ENCODE assay signal across 24 cellular contexts in the genomic region with DNA sequence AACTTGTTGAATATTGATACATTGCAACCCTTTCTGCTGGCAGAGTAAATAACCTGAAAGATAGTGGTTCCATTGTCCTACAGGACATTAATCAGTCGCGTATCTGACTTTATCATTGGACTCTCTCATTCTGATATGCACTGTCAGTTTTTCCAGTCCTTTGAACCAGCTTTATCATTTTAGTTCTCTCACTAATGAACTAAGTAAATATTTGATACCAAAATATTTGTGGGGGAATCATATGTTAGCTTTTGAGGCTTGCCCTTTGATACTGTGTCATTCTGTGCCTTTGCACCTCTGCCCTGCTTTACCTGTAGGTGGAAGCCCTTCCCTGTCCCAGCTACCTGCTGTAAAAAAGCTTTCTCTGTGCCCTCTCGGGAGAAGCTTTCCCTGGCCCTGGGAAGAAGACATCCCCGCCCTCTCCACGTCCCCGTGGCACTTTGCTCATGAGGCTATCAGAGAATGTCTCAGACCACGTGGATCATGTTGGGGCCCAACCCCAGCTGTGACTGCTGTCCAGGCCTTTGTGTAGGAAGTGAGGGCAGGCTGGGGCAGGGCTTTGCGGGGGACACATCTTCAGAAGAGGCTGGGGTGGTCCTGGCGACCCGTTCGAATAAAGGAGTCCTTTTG.
"Had no signal": no experiment of that assay in that cellular context is flagged by ENCODE, and none has a peak within 500 bp of the region (broad histone marks: within the 10 kb centered on the region; RNA-seq: fewer than 3 reads in every experiment).

No MANE protein-coding gene starts in this region.

- H3K4me1 Mint-ChIP-seq: activated naive CD4-positive, alpha-beta T cell treated with anti-CD3 and anti-CD28 coated beads, Interleukin-2, amount 50 U/mL, for 24 hours had no signal

- H3K27ac ChIP-seq: foreskin keratinocyte, left lung, thyroid gland had no signal

- H3K9me3 Mint-ChIP-seq: natural killer cell treated with Interleukin-12 subunit alpha and Interleukin-12 subunit beta and Interleukin-15 and Interleukin-18, amount 100 ng/mL, for 72 hours had no signal

- H3K27me3 ChIP-seq: left lung, thyroid gland had no signal

- H3K4me1 ChIP-seq: foreskin keratinocyte, left lung, thyroid gland had no signal

- FAIRE-seq: endometrium, kidney had no signal

- H3K9me3 ChIP-seq: thyroid gland had no signal

- H3K27ac Mint-ChIP-seq: activated naive CD4-positive, alpha-beta T cell treated with anti-CD3 and anti-CD28 coated beads, Interleukin-2, amount 50 U/mL, for 24 hours; brain; dendritic cell treated with granulocyte-macrophage colony-stimulating factor and Interleukin-4, amounts not matched to agents 40 ng/mL and 50 ng/mL, for 4 days; natural killer cell treated with Interleukin-12 subunit alpha and Interleukin-12 subunit beta and Interleukin-15 and Interleukin-18, amount 100 ng/mL, for 72 hours; stimulated activated naive CD8-positive, alpha-beta T cell treated with anti-CD3 and anti-CD28 coated beads, Interleukin-15, Interleukin-2, amounts not matched to agents 100 ng/mL and 50 ng/mL, for 24 hours had no signal

- H3K36me3 ChIP-seq: left lung, thyroid gland had no signal

- DNase-seq: activated CD4-positive, alpha-beta T cell treated with anti-CD3 and anti-CD28 coated beads for 1 hour; activated CD4-positive, alpha-beta T cell treated with anti-CD3 and anti-CD28 coated beads, Interleukin-2, amount 50 U/mL, for 1 hour; activated gamma-delta T cell treated with Interleukin-2 at 50 U/mL for 16 hours; activated T-cell treated with anti-CD3 and anti-CD28 coated beads, Interleukin-2, amount 50 U/mL, for 1 hour; aorta; caudate nucleus; effector CD4-positive, alpha-beta T cell; foreskin keratinocyte; kidney; left lung; midbrain; stimulated activated CD4-positive, alpha-beta T cell treated with anti-CD3 and anti-CD28 coated beads, Interleukin-15, amount 100 ng/mL, for 24 hours; stimulated activated CD4-positive, alpha-beta T cell treated with anti-CD3 and anti-CD28 coated beads, Interleukin-4, amount 100 ng/mL, for 1 hour; substantia nigra; T-helper 9 cell; thyroid gland had no signal

- H3K4me2 ChIP-seq: smooth muscle cell had no signal

- H3K36me3 Mint-ChIP-seq: activated naive CD4-positive, alpha-beta T cell treated with anti-CD3 and anti-CD28 coated beads, Interleukin-2, amount 50 U/mL, for 24 hours; brain; natural killer cell treated with Interleukin-12 subunit alpha and Interleukin-12 subunit beta and Interleukin-15 and Interleukin-18, amount 100 ng/mL, for 72 hours had no signal

- H3K4me3 ChIP-seq: left lung, smooth muscle cell, thyroid gland had no signal

- H3K4me3 Mint-ChIP-seq: activated naive CD4-positive, alpha-beta T cell treated with anti-CD3 and anti-CD28 coated beads, Interleukin-2, amount 50 U/mL, for 24 hours; brain; dendritic cell treated with granulocyte-macrophage colony-stimulating factor and Interleukin-4, amounts not matched to agents 40 ng/mL and 50 ng/mL, for 4 days; natural killer cell treated with Interleukin-12 subunit alpha and Interleukin-12 subunit beta and Interleukin-15 and Interleukin-18, amount 100 ng/mL, for 72 hours; stimulated activated naive CD8-positive, alpha-beta T cell treated with anti-CD3 and anti-CD28 coated beads, Interleukin-15, Interleukin-2, amounts not matched to agents 100 ng/mL and 50 ng/mL, for 24 hours had no signal

- ATAC-seq: foreskin keratinocyte; left lung; natural killer cell treated with Interleukin-12 subunit alpha and Interleukin-12 subunit beta and Interleukin-15 and Interleukin-18, amount 100 ng/mL, for 72 hours; sciatic nerve had no signal
